15 cellular contexts compared by ENCODE assay signal in genomic region chr22:22881116-22882032, GRCh38. TPM values are rescaled to one million over a fixed set of nuclear protein-coding genes. Genes with fewer than 3 reads are reported as not detected.
DNase-seq lines count a peak whose midpoint lies in the region; ATAC-seq, FAIRE-seq and TF ChIP-seq lines count a peak whose summit lies in the region.
"Had no signal": no experiment of that assay in that cellular context is flagged by ENCODE, and none has a peak within 500 bp of the region (broad histone marks: within the 10 kb centered on the region; RNA-seq: fewer than 3 reads in every experiment).

No MANE protein-coding gene starts in this region.

- no peaks in the 10 kb centered on the region for H3K27me3 ChIP-seq in Karpas-422 (ENCODE audit: low read length)
- no peaks in the 10 kb centered on the region for H3K27me3 ChIP-seq in right lobe of liver
- H3K27me3 ChIP-seq: ovary had no signal

- no peaks in the 10 kb centered on the region for H3K79me2 ChIP-seq in Karpas-422 (ENCODE audit: low read length)

- intact Hi-C loops in activated CD4-positive, alpha-beta T cell treated with anti-CD3 and anti-CD28 coated beads, Interleukin-2, amount 10 ng/mL, durations not matched to agents 24 days and 14 days (cut with micrococcal nuclease) = loop anchor here (5.0 to 10.0 kb wide), 4 partner anchors 61 to 133 kb away; no protein-coding TSS in a partner anchor
- intact Hi-C loops in activated CD4-positive, alpha-beta memory T cell treated with anti-CD3 and anti-CD28 coated beads for 36 hours (cut with micrococcal nuclease) = no loop called here
- intact Hi-C loops in right lobe of liver (cut with DNase I) = loop anchor here in 1 of 2 donors (10.0 kb wide), 1 partner anchor 87 kb away; no protein-coding TSS in a partner anchor

- H3K4me3 Mint-ChIP-seq in activated CD4-positive, alpha-beta T cell treated with anti-CD3 and anti-CD28 coated beads, Interleukin-2, amount 10 ng/mL, durations not matched to agents 24 days and 14 days = no peak overlapping the region
- H3K4me3 Mint-ChIP-seq in activated CD4-positive, alpha-beta memory T cell treated with anti-CD3 and anti-CD28 coated beads for 36 hours = no peak overlapping the region
- H3K4me3 Mint-ChIP-seq: GM23338, mesothelial cell of epicardium had no signal

- FAIRE-seq in urothelium cell line (lab: Jason Lieb, UNC) = peak; percentile 74

- no peak overlapping the region for H3K27ac Mint-ChIP-seq in activated CD4-positive, alpha-beta T cell treated with anti-CD3 and anti-CD28 coated beads, Interleukin-2, amount 10 ng/mL, durations not matched to agents 24 days and 14 days
- H3K27ac Mint-ChIP-seq in activated CD4-positive, alpha-beta memory T cell treated with anti-CD3 and anti-CD28 coated beads for 36 hours = no peak overlapping the region
- H3K27ac Mint-ChIP-seq: GM23338, mesothelial cell of epicardium had no signal

- TF ChIP-seq CTCF in right lobe of liver (IDR thresholded peaks at IDR 0.05) = no peak

- H3K27me3 Mint-ChIP-seq in activated CD4-positive, alpha-beta T cell treated with anti-CD3 and anti-CD28 coated beads, Interleukin-2, amount 10 ng/mL, durations not matched to agents 24 days and 14 days = peaks cover 24% of the 10 kb centered on the region
- H3K27me3 Mint-ChIP-seq in activated CD4-positive, alpha-beta memory T cell treated with anti-CD3 and anti-CD28 coated beads for 36 hours = peaks cover 8% of the 10 kb centered on the region

- H3K4me3 ChIP-seq in Karpas-422 (ENCODE audit: low read length) (peak overlapping the region; percentile 47; the same call in 1 of the 2 replicates), right lobe of liver (no peak overlapping the region)
- H3K4me3 ChIP-seq: GM23338, ovary had no signal

- no peaks in the 10 kb centered on the region for H3K9me2 ChIP-seq in Karpas-422 (replicated peaks; ENCODE audit: insufficient read depth, low read length)

- peak overlapping the region; percentile 71 for H3K9ac ChIP-seq in Karpas-422 (ENCODE audit: low read length)

- H3K27ac ChIP-seq in Karpas-422 (ENCODE audit: low read length) = peak overlapping the region; percentile 91
- no peak overlapping the region for H3K27ac ChIP-seq in right lobe of liver
- H3K27ac ChIP-seq: ovary had no signal

- H2AFZ ChIP-seq in Karpas-422 (ENCODE audit: low read length) = no peak overlapping the region
- H2AFZ ChIP-seq: GM23338 had no signal

- no peaks in the 10 kb centered on the region for H4K20me1 ChIP-seq in Karpas-422 (ENCODE audit: insufficient read depth, low read depth, low read length)

- POLR2A ChIA-PET in activated CD4-positive, alpha-beta memory T cell treated with anti-CD3 and anti-CD28 coated beads for 36 hours (lab: Charles Lee) = no interaction called here

- peak; percentile 55 for DNase-seq in activated CD4-positive, alpha-beta T cell treated with anti-CD3 and anti-CD28 coated beads, Interleukin-2, amount 10 ng/mL, durations not matched to agents 24 days and 14 days
- no peak for DNase-seq in activated CD4-positive, alpha-beta T cell treated with anti-CD3 and anti-CD28 coated beads for 48 hours
- DNase-seq in Karpas-422 (peak; percentile 84), urothelium cell line (ENCODE audit: low spot score) (no peak), right lobe of liver (no peak), RKO (ENCODE audit: low spot score) (no peak)
- DNase-seq in activated CD4-positive, alpha-beta memory T cell treated with anti-CD3 and anti-CD28 coated beads for 36 hours = peak; percentile 9
- DNase-seq: activated naive CD4-positive, alpha-beta T cell treated with Interleukin-2 at 50 U/mL for 16 hours; IMR-90; NCI-H1694 treated with DMSO at 0.1 percent for 48 hours; ovary had no signal

- H3K9me3 ChIP-seq in Karpas-422 (ENCODE audit: low read length) = no peaks in the 10 kb centered on the region
- no peaks in the 10 kb centered on the region for H3K9me3 ChIP-seq in right lobe of liver
- H3K9me3 ChIP-seq: ovary had no signal

- 33% methylated on average over 7 of the region's 10 CpGs for WGBS in right lobe of liver (ENCODE audit: insufficient coverage, low coverage, low lambda C conversion rate, missing lambda C conversion rate)

- H3K36me3 ChIP-seq in Karpas-422 (ENCODE audit: insufficient read depth, low read length) (no peaks in the 10 kb centered on the region), right lobe of liver (no peaks in the 10 kb centered on the region)
- H3K36me3 ChIP-seq: ovary had no signal

- TF ChIP-seq POLR2A in right lobe of liver (IDR thresholded peaks at IDR 0.05) = no peak

- CTCF ChIA-PET in activated CD4-positive, alpha-beta memory T cell treated with anti-CD3 and anti-CD28 coated beads for 36 hours (lab: Charles Lee) = interaction anchor here (0.6 to 9.1 kb wide), 6 partner anchors 30 to 128 kb away, joined by 3 to 286 read pairs (median 8); no protein-coding TSS in a partner anchor

- H3K9me3 Mint-ChIP-seq in activated CD4-positive, alpha-beta T cell treated with anti-CD3 and anti-CD28 coated beads, Interleukin-2, amount 10 ng/mL, durations not matched to agents 24 days and 14 days = no peaks in the 10 kb centered on the region
- H3K9me3 Mint-ChIP-seq in activated CD4-positive, alpha-beta memory T cell treated with anti-CD3 and anti-CD28 coated beads for 36 hours = no peaks in the 10 kb centered on the region
- H3K9me3 Mint-ChIP-seq: GM23338, mesothelial cell of epicardium had no signal

- ATAC-seq in right lobe of liver (no peak), HG02610 (IDR thresholded peaks at IDR 0.05; ENCODE audit: unreplicated experiment) (no peak)

- H3K4me1 ChIP-seq in Karpas-422 (ENCODE audit: low read length) = peaks cover 90% of the 10 kb centered on the region
- H3K4me1 ChIP-seq in right lobe of liver = no peaks in the 10 kb centered on the region

- peak overlapping the region; percentile 69 for H3K4me2 ChIP-seq in Karpas-422 (ENCODE audit: low read depth, low read length, poor library complexity, severe bottlenecking)
- H3K4me2 ChIP-seq: GM23338 had no signal

- peaks cover 14% of the 10 kb centered on the region for H3K4me1 Mint-ChIP-seq in activated CD4-positive, alpha-beta T cell treated with anti-CD3 and anti-CD28 coated beads, Interleukin-2, amount 10 ng/mL, durations not matched to agents 24 days and 14 days
- peaks cover 2% of the 10 kb centered on the region for H3K4me1 Mint-ChIP-seq in activated CD4-positive, alpha-beta memory T cell treated with anti-CD3 and anti-CD28 coated beads for 36 hours (ENCODE audit: low read depth)
- H3K4me1 Mint-ChIP-seq: GM23338, mesothelial cell of epicardium had no signal

- H3K36me3 Mint-ChIP-seq in activated CD4-positive, alpha-beta T cell treated with anti-CD3 and anti-CD28 coated beads, Interleukin-2, amount 10 ng/mL, durations not matched to agents 24 days and 14 days (ENCODE audit: low read depth) = no peaks in the 10 kb centered on the region
- no peaks in the 10 kb centered on the region for H3K36me3 Mint-ChIP-seq in activated CD4-positive, alpha-beta memory T cell treated with anti-CD3 and anti-CD28 coated beads for 36 hours
- H3K36me3 Mint-ChIP-seq: mesothelial cell of epicardium had no signal

RNA-seq across cellular contexts. Expression of gene IGLL5, which starts 6.2 kb away (rescaled TPM):
- total RNA-seq in activated CD4-positive, alpha-beta T cell treated with anti-CD3 and anti-CD28 coated beads, Interleukin-2, amount 10 ng/mL, durations not matched to agents 24 days and 14 days = not detected in 2 replicates
- total RNA-seq in Karpas-422 (2014; rRNA removed; shearing (Covaris generic); ENCODE audit: low replicate concordance) = 1.1 and 8.3 TPM in 2 replicates
- not detected for total RNA-seq in activated CD4-positive, alpha-beta memory T cell treated with anti-CD3 and anti-CD28 coated beads for 36 hours
- total RNA-seq in right lobe of liver = 1 to 10 TPM; 1.6 to 4.1 (median 3.1) TPM
- total RNA-seq: Daoy, GM23338, IMR-90, mesothelial cell of epicardium had no signal

Comparison
In these comparisons a context has a peak if more than half of its experiments do, and no peak if none do; other contexts are left out.
1. DNase-seq: peak in activated CD4-positive, alpha-beta T cell treated with anti-CD3 and anti-CD28 coated beads, Interleukin-2, amount 10 ng/mL, durations not matched to agents 24 days and 14 days (single experiment), Karpas-422 (single experiment) and activated CD4-positive, alpha-beta memory T cell treated with anti-CD3 and anti-CD28 coated beads for 36 hours (single experiment); none in activated CD4-positive, alpha-beta T cell treated with anti-CD3 and anti-CD28 coated beads for 48 hours (single experiment), urothelium cell line (single experiment), right lobe of liver (0 of 3) and RKO (single experiment).